8 cellular contexts compared by ENCODE assay signal in the genomic region with DNA sequence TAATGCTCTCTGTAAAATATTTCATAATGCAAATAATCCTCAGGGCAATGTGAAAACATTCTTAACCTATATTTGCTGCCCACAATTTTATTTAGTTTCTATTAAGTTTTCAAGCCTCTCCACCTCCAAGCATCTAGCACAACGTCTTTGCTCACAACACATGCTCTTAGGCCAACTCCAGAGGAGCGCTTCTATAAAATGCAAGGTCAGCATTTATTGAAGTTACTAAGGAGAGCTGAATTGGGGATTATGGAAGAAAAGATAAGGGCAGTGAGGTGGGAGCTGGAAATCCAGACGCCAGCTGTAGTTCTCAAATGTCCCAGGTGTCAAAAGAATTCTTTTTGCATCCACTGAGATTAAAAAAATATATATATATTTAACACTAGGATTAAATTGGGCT. TPM values are rescaled to one million over a fixed set of nuclear protein-coding genes. Genes with fewer than 3 reads are reported as not detected.
DNase-seq lines count a peak whose midpoint lies in the region; ATAC-seq, FAIRE-seq and TF ChIP-seq lines count a peak whose summit lies in the region.

No MANE protein-coding gene starts in this region.

- no peak for TF ChIP-seq EP300 in A549 (IDR thresholded peaks at IDR 0.05)

- H3K4me3 ChIP-seq in A549 (peak overlapping the region; percentile 95), HFF-Myc (replicated peaks; ENCODE audit: low read depth, low read length) (peak overlapping the region; percentile 82), astrocyte of the spinal cord (ENCODE audit: low read depth, low read length) (peak overlapping the region; percentile 93)

- CTCF ChIA-PET in A549 (lab: Yijun Ruan, JAX), result interaction anchor here (1.3 kb wide), 1 partner anchor 54 kb away, joined by 3 read pairs; no protein-coding TSS in a partner anchor

- peaks cover 23% of the 10 kb centered on the region for H3K36me3 Mint-ChIP-seq in mesothelial cell of epicardium

- peaks cover 15% of the 10 kb centered on the region for H3K9me3 ChIP-seq in A549

- peak overlapping the region; percentile 63 for H3K4me2 ChIP-seq in A549

- DNase-seq in A549 (ENCODE audit: low read depth in 1 of 2, low spot score in 1 of 2) (no peak), HFF-Myc (ENCODE audit: extremely low read depth, low read depth) (no peak), astrocyte of the spinal cord (ENCODE audit: low read depth, low spot score) (no peak), mesothelial cell of epicardium (ENCODE audit: low spot score in 2 of 2, unreplicated experiment in 2 of 2) (no peak), OCI-M2 (lab: John Stamatoyannopoulos, UW; ENCODE audit: unreplicated experiment) (no peak), cortex of kidney (lab: John Stamatoyannopoulos, UW) (no peak)

- POLR2A ChIA-PET in A549 (lab: Yijun Ruan, JAX), result interaction anchor here (0.7 to 1.9 kb wide), 3 partner anchors 11 to 145 kb away, joined by 3 to 7 read pairs (median 3); a partner anchor contains a TSS

- in situ Hi-C loops in astrocyte of the spinal cord (cut with HindIII; ENCODE audit: low sequenced_read_pairs), result no loop called here

- H3K27me3 Mint-ChIP-seq in mesothelial cell of epicardium (ENCODE audit: low read depth), result no peaks in the 10 kb centered on the region

- peaks cover 25% of the 10 kb centered on the region for H3K4me1 Mint-ChIP-seq in mesothelial cell of epicardium

- peaks cover 10% of the 10 kb centered on the region for H3K4me1 ChIP-seq in A549

- 33% methylated on average over 3 of the region's 3 CpGs for WGBS in A549 (ENCODE audit: missing lambda C conversion rate)

- H3K27ac Mint-ChIP-seq in mesothelial cell of epicardium, result peak overlapping the region; percentile 78

- ATAC-seq in A549 (no peak), GM21390 (IDR thresholded peaks at IDR 0.05; ENCODE audit: unreplicated experiment) (no peak), GM19023 (IDR thresholded peaks at IDR 0.05; ENCODE audit: unreplicated experiment) (no peak)

- peaks cover 10% of the 10 kb centered on the region for H3K9me3 Mint-ChIP-seq in mesothelial cell of epicardium

- FAIRE-seq in A549 (lab: Jason Lieb, UNC), result no peak

- H3K27ac ChIP-seq in A549, result peak overlapping the region; percentile 91 to 93

- peak overlapping the region; percentile 91 for H3K4me3 Mint-ChIP-seq in mesothelial cell of epicardium

- no peak for TF ChIP-seq POLR2A in A549 (IDR thresholded peaks at IDR 0.05; ENCODE audit: low read length)

- TF ChIP-seq RAD21 in A549 (conservative IDR thresholded peaks at IDR 0.05 in 1 of 2, IDR thresholded peaks at IDR 0.05 in 1 of 2), result no peak

- TF ChIP-seq CTCF in A549 (IDR thresholded peaks at IDR 0.05), result no peak
- TF ChIP-seq CTCF in HFF-Myc (IDR thresholded peaks at IDR 0.05; ENCODE audit: low read depth, low read length, missing control alignments), result no peak
- TF ChIP-seq CTCF in astrocyte of the spinal cord (IDR thresholded peaks at IDR 0.05; ENCODE audit: low read depth, low read length), result no peak
- TF ChIP-seq CTCF in mesothelial cell of epicardium (IDR thresholded peaks at IDR 0.05; ENCODE audit: unreplicated experiment), result no peak

TF ChIP-seq in A549, 52 proteins besides CTCF, POLR2A, EP300 and RAD21:
- TF ChIP-seq HOXA7 (CRISPR knock-in tag; IDR thresholded peaks at IDR 0.05) (0 out of 2 replicates have a peak, but pooled peaks have one; percentile 52), TP53 (CRISPR knock-in tag; IDR thresholded peaks at IDR 0.05) (no peak), ZC3H11A (IDR thresholded peaks at IDR 0.05) (no peak), CHD4 (IDR thresholded peaks at IDR 0.05; ENCODE audit: borderline replicate concordance) (no peak), CEBPB (IDR thresholded peaks at IDR 0.05) (no peak), CBX2 (IDR thresholded peaks at IDR 0.05; ENCODE audit: borderline replicate concordance, low read depth) (no peak), ZSCAN20 (CRISPR knock-in tag; IDR thresholded peaks at IDR 0.05) (no peak), HOXB13 (CRISPR knock-in tag; IDR thresholded peaks at IDR 0.05; ENCODE audit: low read depth) (no peak), FOSL2 (IDR thresholded peaks at IDR 0.05) (no peak), FOSL2 (CRISPR knock-in tag; IDR thresholded peaks at IDR 0.05) (no peak), MAFK (IDR thresholded peaks at IDR 0.05; ENCODE audit: partially characterized antibody) (peak; percentile 100), CHD2 (IDR thresholded peaks at IDR 0.05; ENCODE audit: low read length, partially characterized antibody) (no peak)
- TF ChIP-seq, protein P1, sequence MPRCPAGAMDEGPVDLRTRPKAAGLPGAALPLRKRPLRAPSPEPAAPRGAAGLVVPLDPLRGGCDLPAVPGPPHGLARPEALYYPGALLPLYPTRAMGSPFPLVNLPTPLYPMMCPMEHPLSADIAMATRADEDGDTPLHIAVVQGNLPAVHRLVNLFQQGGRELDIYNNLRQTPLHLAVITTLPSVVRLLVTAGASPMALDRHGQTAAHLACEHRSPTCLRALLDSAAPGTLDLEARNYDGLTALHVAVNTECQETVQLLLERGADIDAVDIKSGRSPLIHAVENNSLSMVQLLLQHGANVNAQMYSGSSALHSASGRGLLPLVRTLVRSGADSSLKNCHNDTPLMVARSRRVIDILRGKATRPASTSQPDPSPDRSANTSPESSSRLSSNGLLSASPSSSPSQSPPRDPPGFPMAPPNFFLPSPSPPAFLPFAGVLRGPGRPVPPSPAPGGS (IDR thresholded peaks at IDR 0.05), result no peak

RNA-seq across cellular contexts. Expression of a gene that starts 1.0 kb away (rescaled TPM):
- polyA plus RNA-seq in A549 (2011; rRNA removed), result 14.0 and 17.6 TPM in 2 replicates
- polyA plus RNA-seq in A549 (2012; cell fraction: cytosol; rRNA removed), result 2.4 and 2.7 TPM in 2 replicates
- 0.94 and 1.8 TPM in 2 replicates for polyA plus RNA-seq in A549 (2012; cell fraction: nucleus; rRNA removed)
- 28.2 to 31.7 TPM (median 29.0 TPM) in 3 replicates for polyA plus RNA-seq in A549 (2017; fragmentation: RNase III; extraction: RNeasy Plus Mini Kit Qiagen cat#74134 plus additional on column Dnase treatment)
- polyA minus RNA-seq in A549 (2011; rRNA and poly(A)+ RNA removed), result 3.8 and 5.8 TPM in 2 replicates
- 17.3 to 19.5 TPM (median 19.1 TPM) in 3 replicates for total RNA-seq in mesothelial cell of epicardium

RNA-seq across cellular contexts. Expression of a gene that starts 1.2 kb away (rescaled TPM):
- polyA plus RNA-seq in A549 (2011; rRNA removed) (20.0 and 26.8 TPM in 2 replicates), A549 (2017; fragmentation: RNase III; extraction: RNeasy Plus Mini Kit Qiagen cat#74134 plus additional on column Dnase treatment) (16.4 to 19.7 TPM (median 18.6 TPM) in 3 replicates)
- polyA plus RNA-seq in A549 (2012; cell fraction: cytosol; rRNA removed), result 8.2 and 8.5 TPM in 2 replicates
- 4.9 and 7.4 TPM in 2 replicates for polyA plus RNA-seq in A549 (2012; cell fraction: nucleus; rRNA removed)
- polyA minus RNA-seq in A549 (2011; rRNA and poly(A)+ RNA removed), result 30.5 and 31.9 TPM in 2 replicates
- total RNA-seq in mesothelial cell of epicardium, result 17.9 to 19.7 TPM (median 18.0 TPM) in 3 replicates

RNA-seq across cellular contexts. Expression of a gene that starts 59.3 kb away (rescaled TPM):
- polyA plus RNA-seq in A549 (2011; rRNA removed) (101 and 141 TPM in 2 replicates), A549 (2017; fragmentation: RNase III; extraction: RNeasy Plus Mini Kit Qiagen cat#74134 plus additional on column Dnase treatment) (35.1 to 48.8 TPM (median 46.1 TPM) in 3 replicates)
- polyA plus RNA-seq in A549 (2012; cell fraction: cytosol; rRNA removed), result 19.8 and 26.4 TPM in 2 replicates
- polyA plus RNA-seq in A549 (2012; cell fraction: nucleus; rRNA removed), result 21.9 and 30.8 TPM in 2 replicates
- 62.5 and 91.7 TPM in 2 replicates for polyA minus RNA-seq in A549 (2011; rRNA and poly(A)+ RNA removed)
- total RNA-seq in mesothelial cell of epicardium, result 0.29 to 0.67 TPM (median 0.60 TPM) in 3 replicates
